ENCODE assay signal across 1 cellular context in the genomic region with DNA sequence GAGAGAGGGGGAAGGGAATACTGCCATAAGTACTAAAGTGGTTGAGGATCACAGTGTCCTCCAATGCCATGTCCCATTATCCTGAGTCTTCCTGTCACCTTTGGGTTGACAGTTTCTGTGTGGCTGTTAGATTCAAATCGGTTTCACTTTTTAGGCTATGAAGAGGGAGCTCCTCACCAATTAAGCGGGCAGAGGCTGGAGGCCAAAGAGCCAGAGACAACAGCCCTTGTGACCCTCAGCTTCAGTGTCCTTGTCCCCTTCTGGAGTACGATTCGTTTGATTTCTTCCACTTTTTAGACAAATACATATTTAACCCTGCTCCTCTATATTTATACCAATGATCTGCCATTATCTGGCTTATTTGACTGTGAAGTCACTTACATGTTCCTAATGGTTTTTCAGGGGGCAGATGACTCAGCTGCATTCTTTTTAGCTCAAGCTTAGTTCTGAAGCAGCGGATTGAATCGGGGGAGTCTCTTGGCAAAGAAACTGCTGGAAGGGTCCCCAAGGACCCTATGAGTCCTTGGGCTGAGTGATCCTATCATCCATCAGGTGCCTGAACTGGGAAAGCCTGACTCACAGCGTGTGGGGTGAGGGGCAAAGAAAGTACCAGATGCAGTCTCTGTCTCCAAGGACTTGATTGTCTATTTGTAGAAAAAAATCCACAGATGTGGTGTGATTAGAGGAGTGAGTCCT.
TF ChIP-seq lines count a peak whose summit lies in the region.

No MANE protein-coding gene starts in this region.

TF ChIP-seq in SK-N-SH treated with all-trans-retinoic acid at 6 μM for 48 hours, 23 proteins besides CTCF, POLR2A, EP300 and RAD21 (continued from another document):
- TF ChIP-seq PATZ1 (CRISPR knock-in tag; IDR thresholded peaks at IDR 0.05; ENCODE audit: borderline replicate concordance) (no peak), TCF4 (CRISPR knock-in tag; IDR thresholded peaks at IDR 0.05; ENCODE audit: borderline replicate concordance) (no peak), GLIS3 (CRISPR knock-in tag; IDR thresholded peaks at IDR 0.05) (no peak), ZNF8 (CRISPR knock-in tag; IDR thresholded peaks at IDR 0.05) (no peak), ZNF565 (CRISPR knock-in tag; conservative IDR thresholded peaks at IDR 0.05; ENCODE audit: low read depth) (no peak), BACH2 (CRISPR knock-in tag; IDR thresholded peaks at IDR 0.05; ENCODE audit: borderline replicate concordance) (no peak), ZFP30 (CRISPR knock-in tag; IDR thresholded peaks at IDR 0.05) (no peak), ZC3H10 (CRISPR knock-in tag; IDR thresholded peaks at IDR 0.05) (no peak), ZNF70 (CRISPR knock-in tag; IDR thresholded peaks at IDR 0.05) (no peak)
- TF ChIP-seq, protein P1, sequence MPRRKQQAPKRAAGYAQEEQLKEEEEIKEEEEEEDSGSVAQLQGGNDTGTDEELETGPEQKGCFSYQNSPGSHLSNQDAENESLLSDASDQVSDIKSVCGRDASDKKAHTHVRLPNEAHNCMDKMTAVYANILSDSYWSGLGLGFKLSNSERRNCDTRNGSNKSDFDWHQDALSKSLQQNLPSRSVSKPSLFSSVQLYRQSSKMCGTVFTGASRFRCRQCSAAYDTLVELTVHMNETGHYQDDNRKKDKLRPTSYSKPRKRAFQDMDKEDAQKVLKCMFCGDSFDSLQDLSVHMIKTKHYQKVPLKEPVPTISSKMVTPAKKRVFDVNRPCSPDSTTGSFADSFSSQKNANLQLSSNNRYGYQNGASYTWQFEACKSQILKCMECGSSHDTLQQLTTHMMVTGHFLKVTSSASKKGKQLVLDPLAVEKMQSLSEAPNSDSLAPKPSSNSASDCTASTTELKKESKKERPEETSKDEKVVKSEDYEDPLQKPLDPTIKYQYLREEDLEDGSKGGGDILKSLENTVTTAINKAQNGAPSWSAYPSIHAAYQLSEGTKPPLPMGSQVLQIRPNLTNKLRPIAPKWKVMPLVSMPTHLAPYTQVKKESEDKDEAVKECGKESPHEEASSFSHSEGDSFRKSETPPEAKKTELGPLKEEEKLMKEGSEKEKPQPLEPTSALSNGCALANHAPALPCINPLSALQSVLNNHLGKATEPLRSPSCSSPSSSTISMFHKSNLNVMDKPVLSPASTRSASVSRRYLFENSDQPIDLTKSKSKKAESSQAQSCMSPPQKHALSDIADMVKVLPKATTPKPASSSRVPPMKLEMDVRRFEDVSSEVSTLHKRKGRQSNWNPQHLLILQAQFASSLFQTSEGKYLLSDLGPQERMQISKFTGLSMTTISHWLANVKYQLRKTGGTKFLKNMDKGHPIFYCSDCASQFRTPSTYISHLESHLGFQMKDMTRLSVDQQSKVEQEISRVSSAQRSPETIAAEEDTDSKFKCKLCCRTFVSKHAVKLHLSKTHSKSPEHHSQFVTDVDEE (CRISPR knock-in tag; IDR thresholded peaks at IDR 0.05) = no peak
TF ChIP-seq in SK-N-SH treated with all-trans-retinoic acid at 6 μM for 48 hours: peak in this region for 0.
